Comparison of ENCODE assay signal across 13 cellular contexts in genomic region chr2:189628817-189629552, GRCh38. TPM values are rescaled to one million over a fixed set of nuclear protein-coding genes. Genes with fewer than 3 reads are reported as not detected.
A peak's percentile ranks its signal among the peaks of the same experiment; 100 is the strongest.
DNase-seq lines count a peak whose midpoint lies in the region; ATAC-seq and TF ChIP-seq lines count a peak whose summit lies in the region.
"Had no signal": no experiment of that assay in that cellular context is flagged by ENCODE, and none has a peak within 500 bp of the region (broad histone marks: within the 10 kb centered on the region; RNA-seq: fewer than 3 reads in every experiment).

No MANE protein-coding gene starts in this region.

- no peak overlapping the region for H3K4me3 ChIP-seq in DND-41 (ENCODE audit: low read depth in 1 of 2, low read length in 2 of 2)
- H3K4me3 ChIP-seq in SK-N-SH (ENCODE audit: low read depth in 2 of 2, low read length in 1 of 2) = no peak overlapping the region
- H3K4me3 ChIP-seq in epithelial cell of esophagus (ENCODE audit: low read length) = no peak overlapping the region
- H3K4me3 ChIP-seq in liver (ENCODE audit: low read depth in 1 of 3, low read length in 3 of 3) = no peak overlapping the region

- POLR2A ChIA-PET in SK-N-SH (lab: Yijun Ruan, JAX) = no interaction called here

- H3K36me3 ChIP-seq in DND-41 (ENCODE audit: insufficient read depth, low read length) (no peaks in the 10 kb centered on the region), SK-N-SH (replicated peaks in 1 of 2; ENCODE audit: control insufficient read depth in 1 of 2, insufficient read depth in 2 of 2, low read length in 1 of 2) (no peaks in the 10 kb centered on the region), liver (ENCODE audit: control insufficient read depth in 4 of 4, insufficient read depth in 3 of 4, low read depth in 1 of 4, low read length in 3 of 4) (no peaks in the 10 kb centered on the region)

- WGBS in SK-N-SH (ENCODE audit: low lambda C conversion rate) = 97% methylated on average over 9 of the region's 9 CpGs
- whole genome bisulfite sequencing in liver = 86% methylated on average over 9 of the region's 9 CpGs

- no peaks in the 10 kb centered on the region for H3K79me2 ChIP-seq in DND-41 (ENCODE audit: insufficient read depth, low read length)
- H3K79me2 ChIP-seq in SK-N-SH (ENCODE audit: insufficient read depth) = no peaks in the 10 kb centered on the region

- H3K4me2 ChIP-seq in DND-41 (ENCODE audit: insufficient read depth, low read length) (no peak overlapping the region), SK-N-SH (no peak overlapping the region)

- no peaks in the 10 kb centered on the region for H3K9me2 ChIP-seq in SK-N-SH

- H4K20me1 ChIP-seq in DND-41 (ENCODE audit: insufficient read depth, low read length) (no peaks in the 10 kb centered on the region), SK-N-SH (ENCODE audit: insufficient read depth) (no peaks in the 10 kb centered on the region)

- TF ChIP-seq CTCF in DND-41 (IDR thresholded peaks at IDR 0.05; ENCODE audit: borderline replicate concordance, extremely low read depth, low read length, poor library complexity, severe bottlenecking) (peak; percentile 35), SK-N-SH (IDR thresholded peaks at IDR 0.05) (no peak), epithelial cell of esophagus (IDR thresholded peaks at IDR 0.05; ENCODE audit: insufficient read depth, low read depth, low read length, missing control alignments) (peak; percentile 20), liver (IDR thresholded peaks at IDR 0.05; ENCODE audit: low read depth, low read length, missing input control) (no peak)

- H3K27ac ChIP-seq in DND-41 (ENCODE audit: low read length) (no peak overlapping the region), SK-N-SH (ENCODE audit: low read depth in 2 of 2, low read length in 1 of 2) (peak overlapping the region; percentile 12 to 54; a peak in 2 of 4 replicates), liver (ENCODE audit: low read depth in 1 of 2, low read length in 2 of 2) (no peak overlapping the region)

- H3K9ac ChIP-seq in DND-41 (ENCODE audit: low read depth, low read length) (no peak overlapping the region), SK-N-SH (no peak overlapping the region), liver (ENCODE audit: low read depth in 1 of 2, low read length in 2 of 2) (no peak overlapping the region)

- H2AFZ ChIP-seq in DND-41 (ENCODE audit: low read depth, low read length) (no peak overlapping the region), SK-N-SH (ENCODE audit: low read depth) (no peak overlapping the region)

- TF ChIP-seq EP300 in SK-N-SH (IDR thresholded peaks at IDR 0.05; ENCODE audit: borderline replicate concordance in 1 of 2, low read depth in 1 of 2, low read length in 1 of 2) = no peak

- H3K4me1 ChIP-seq in DND-41 (ENCODE audit: insufficient read depth, low read length) (no peaks in the 10 kb centered on the region), SK-N-SH (ENCODE audit: control insufficient read depth in 1 of 2, insufficient read depth in 2 of 2, low read depth in 1 of 2, low read length in 1 of 2) (0 out of 4 replicates have a peak, but pooled peaks cover 0 to 4% of the 10 kb centered on the region in 2 experiments), liver (ENCODE audit: control insufficient read depth in 4 of 4, insufficient read depth in 4 of 4, low read length in 3 of 4) (no peaks in the 10 kb centered on the region)

- DNase-seq in DND-41 (no peak), SK-N-SH (no peak), epithelial cell of esophagus (ENCODE audit: low read depth) (peak; percentile 64), H4 (ENCODE audit: low spot score) (no peak), NCI-H345 treated with DMSO at 0.1 percent for 48 hours (lab: John Stamatoyannopoulos, UW; ENCODE audit: unreplicated experiment) (no peak)
- DNase-seq: activated gamma-delta T cell treated with Interleukin-2 at 50 U/mL for 16 hours; midbrain; NCI-H345; stimulated activated CD4-positive, alpha-beta T cell treated with anti-CD3 and anti-CD28 coated beads, Interleukin-1b, Interleukin-23, amount 100 ng/mL, for 48 hours; T1000 had no signal

- H3F3A ChIP-seq in SK-N-SH (replicated peaks; ENCODE audit: insufficient read depth) = no peaks in the 10 kb centered on the region

- ATAC-seq in DND-41 (ENCODE audit: insufficient read depth, low read depth) = peak; percentile 31; the same call in 1 of the 3 replicates
- ATAC-seq in HG03039 (IDR thresholded peaks at IDR 0.05; ENCODE audit: unreplicated experiment) = no peak
- ATAC-seq in GM21786 (IDR thresholded peaks at IDR 0.05; ENCODE audit: unreplicated experiment) = no peak

- no peaks in the 10 kb centered on the region for H3K9me3 ChIP-seq in DND-41 (ENCODE audit: insufficient read depth, low read length, severe bottlenecking)
- H3K9me3 ChIP-seq in SK-N-SH = no peaks in the 10 kb centered on the region
- H3K9me3 ChIP-seq in liver (ENCODE audit: control insufficient read depth in 4 of 4, low read length in 3 of 4) = no peaks in the 10 kb centered on the region

- TF ChIP-seq RAD21 in SK-N-SH (IDR thresholded peaks at IDR 0.05; ENCODE audit: low read length) = no peak; the same call in 1 of the 2 replicates
- peak; percentile 68 to 73 for TF ChIP-seq RAD21 in liver (IDR thresholded peaks at IDR 0.05)

- H3K27me3 ChIP-seq in DND-41 (ENCODE audit: insufficient read depth, low read length, poor library complexity) = no peaks in the 10 kb centered on the region
- no peaks in the 10 kb centered on the region for H3K27me3 ChIP-seq in SK-N-SH (ENCODE audit: insufficient read depth)
- no peaks in the 10 kb centered on the region for H3K27me3 ChIP-seq in liver (ENCODE audit: control insufficient read depth in 4 of 4, insufficient read depth in 4 of 4, low read length in 3 of 4)

- CTCF ChIA-PET in SK-N-SH (lab: Yijun Ruan, JAX) = interaction anchor here (1.4 to 3.2 kb wide), 3 partner anchors 9 to 32 kb away, joined by 4 to 12 read pairs (median 6); partner anchors contain the start of gene ASNSD1

TF ChIP-seq in SK-N-SH, 30 proteins besides CTCF, POLR2A, EP300 and RAD21 (continues in another document):
- no peak for TF ChIP-seq FOSL2 (IDR thresholded peaks at IDR 0.05; ENCODE audit: borderline replicate concordance, low read depth)
- TF ChIP-seq GATA2 (CRISPR knock-in tag; IDR thresholded peaks at IDR 0.05) = no peak
- no peak for TF ChIP-seq GABPA (IDR thresholded peaks at IDR 0.05; ENCODE audit: low read depth)
- TF ChIP-seq IRF3 (IDR thresholded peaks at IDR 0.05; ENCODE audit: low read depth, low read length) = no peak

TF ChIP-seq in liver, 16 proteins besides CTCF, POLR2A, EP300 and RAD21 (continues in another document):
- TF ChIP-seq FOXA2 (IDR thresholded peaks at IDR 0.05) = no peak
- TF ChIP-seq GABPA (IDR thresholded peaks at IDR 0.05 in 1 of 2, conservative IDR thresholded peaks at IDR 0.05 in 1 of 2) = no peak
- TF ChIP-seq YY1 (IDR thresholded peaks at IDR 0.05) = no peak
- TF ChIP-seq NR2F2 (IDR thresholded peaks at IDR 0.05) = no peak
- TF ChIP-seq ZBTB33 (IDR thresholded peaks at IDR 0.05) = no peak
- TF ChIP-seq FOXA1 (IDR thresholded peaks at IDR 0.05) = no peak
- no peak for TF ChIP-seq RXRA (IDR thresholded peaks at IDR 0.05)
- TF ChIP-seq MAX (IDR thresholded peaks at IDR 0.05) = no peak
- no peak for TF ChIP-seq TAF1 (conservative IDR thresholded peaks at IDR 0.05)
- no peak for TF ChIP-seq EGR1 (IDR thresholded peaks at IDR 0.05; ENCODE audit: low read depth in 2 of 2)
- no peak for TF ChIP-seq JUND (IDR thresholded peaks at IDR 0.05)
- TF ChIP-seq HNF4G (IDR thresholded peaks at IDR 0.05) = no peak
- TF ChIP-seq HNF4A (conservative IDR thresholded peaks at IDR 0.05) = no peak
- no peak for TF ChIP-seq SP1 (IDR thresholded peaks at IDR 0.05)
- TF ChIP-seq ATF3 (IDR thresholded peaks at IDR 0.05) = no peak

RNA-seq across cellular contexts. Expression of gene ASNSD1, which starts 32.3 kb away (rescaled TPM):
- polyA plus RNA-seq in SK-N-SH (2012; rRNA removed) (15.5 and 19.5 TPM in 2 replicates), liver (10 to 100 TPM; 19.8 to 20.8 TPM)
- 28.6 and 35.9 TPM in 2 replicates for polyA plus RNA-seq in SK-N-SH (2012; cell fraction: cytosol; rRNA removed)
- 3.6 and 10.3 TPM in 2 replicates for polyA plus RNA-seq in SK-N-SH (2012; cell fraction: nucleus; rRNA removed)
- 10 to 100 TPM; 30.3 to 33.0 TPM for total RNA-seq in liver
- 62.1 and 69.1 TPM in 2 replicates for total RNA-seq in H4 (2014; rRNA removed; shearing (Covaris generic))

RNA-seq across cellular contexts. Expression of gene ANKAR, which starts 45.5 kb away (rescaled TPM):
- 1.6 and 2.1 TPM in 2 replicates for polyA plus RNA-seq in SK-N-SH (2012; rRNA removed)
- polyA plus RNA-seq in SK-N-SH (2012; cell fraction: cytosol; rRNA removed) = 1.6 and 1.9 TPM in 2 replicates
- 3.1 and 5.1 TPM in 2 replicates for polyA plus RNA-seq in SK-N-SH (2012; cell fraction: nucleus; rRNA removed)
- 1 to 10 TPM; 3.6 to 8.4 TPM for total RNA-seq in liver
- polyA plus RNA-seq in liver = 1 to 10 TPM in 1 of 2 donors, under 1 TPM in 1; 0.46 to 5.0 TPM
- total RNA-seq in H4 (2014; rRNA removed; shearing (Covaris generic)) = 0.14 and 1.0 TPM in 2 replicates

RNA-seq across cellular contexts. Expression of gene SLC40A1, which starts 48.4 kb away (rescaled TPM):
- 1.8 and 2.1 TPM in 2 replicates for polyA plus RNA-seq in SK-N-SH (2012; rRNA removed)
- 3.1 and 3.4 TPM in 2 replicates for polyA plus RNA-seq in SK-N-SH (2012; cell fraction: cytosol; rRNA removed)
- 0.97 TPM in 2 replicates for polyA plus RNA-seq in SK-N-SH (2012; cell fraction: nucleus; rRNA removed)
- total RNA-seq in liver = 100 to 1,000 TPM; 231 to 572 TPM
- polyA plus RNA-seq in liver = 100 to 1,000 TPM in 1 of 2 donors, 10 to 100 TPM in 1; 97.4 to 105 TPM
- total RNA-seq in H4 (2014; rRNA removed; shearing (Covaris generic)) = 2.2 and 3.8 TPM in 2 replicates

Comparison
In these comparisons a context has a peak if more than half of its experiments do, and no peak if none do; other contexts are left out.
1. H3K27ac ChIP-seq: peak in SK-N-SH (2 of 2); none in DND-41 (single experiment) and liver (0 of 2).
2. CTCF ChIP-seq: peak in DND-41 (single experiment) and epithelial cell of esophagus (single experiment); none in SK-N-SH (single experiment) and liver (single experiment).
3. RNA of gene SLC40A1, which starts 48.4 kb away (total RNA-seq): 231 to 572 TPM in liver; 2.2 to 3.8 TPM in H4; every median in the first group is over 10 times any median in the second.